Comparison of ENCODE assay signal across 23 cellular contexts in the genomic region with DNA sequence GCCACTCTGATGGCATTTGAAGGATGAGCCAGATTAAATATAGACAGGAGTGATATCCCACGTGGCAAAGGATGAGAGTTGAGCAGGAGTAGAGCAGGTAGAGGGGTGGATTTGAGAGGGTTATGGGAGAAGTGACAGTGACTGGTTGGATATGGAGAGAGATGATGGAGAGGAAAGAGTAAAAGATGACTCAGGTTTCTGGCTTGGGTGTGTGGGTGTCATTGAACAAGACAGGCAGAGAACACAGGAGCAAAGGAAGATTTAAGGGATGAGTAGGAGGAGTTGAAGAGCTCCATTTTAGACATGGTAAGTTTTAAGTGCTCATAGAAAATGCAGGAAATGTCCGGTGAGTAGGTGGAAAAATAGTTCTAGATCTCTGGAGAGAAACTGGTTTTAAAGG.
"Had no signal": no experiment of that assay in that cellular context is flagged by ENCODE, and none has a peak within 500 bp of the region (broad histone marks: within the 10 kb centered on the region; RNA-seq: fewer than 3 reads in every experiment).

No MANE protein-coding gene starts in this region.

- H3K4me1 Mint-ChIP-seq: activated B cell treated with CpG ODN at 0.5 μM for 24 hours; activated CD8-positive, alpha-beta memory T cell treated with anti-CD3 and anti-CD28 coated beads, Interleukin-2, amount 10 ng/mL, durations not matched to agents 7 days and 5 days had no signal

- H3K4me3 Mint-ChIP-seq: activated B cell treated with CpG ODN at 0.5 μM for 24 hours; activated CD4-positive, alpha-beta T cell treated with anti-CD3 and anti-CD28 coated beads, Interleukin-2, amount 10 ng/mL, durations not matched to agents 24 days and 14 days; activated CD8-positive, alpha-beta memory T cell treated with anti-CD3 and anti-CD28 coated beads, Interleukin-2, amount 10 ng/mL, durations not matched to agents 7 days and 5 days; activated T-cell treated with anti-CD3 and anti-CD28 coated beads, Interleukin-2, amount 50 U/mL, for 24 hours; activated T-helper 1 cell treated with anti-CD3 and anti-CD28 coated beads, Interleukin-12 subunit alpha, Interleukin-12 subunit beta, Interleukin-2, Interleukin-4 antibody, amounts not matched to agents 30 ng/mL and 10 ng/mL and 1 ng/mL, durations not matched to agents 14 hours and 24 hours and 36 hours; T-helper 1 cell treated with Interleukin-12 subunit alpha and Interleukin-12 subunit beta and Interleukin-4 antibody, amounts not matched to agents 30 μg/mL and 1 μg/mL, for 36 hours had no signal

- DNase-seq: activated B cell treated with CpG ODN at 0.5 μM for 24 hours; activated CD4-positive, alpha-beta T cell treated with anti-CD3 and anti-CD28 coated beads for 1 hour; activated CD4-positive, alpha-beta T cell treated with anti-CD3 and anti-CD28 coated beads, Interleukin-2, amount 10 ng/mL, durations not matched to agents 24 days and 14 days; activated CD4-positive, alpha-beta T cell treated with anti-CD3 and anti-CD28 coated beads, Interleukin-2, amount 50 U/mL, for 48 hours; activated CD8-positive, alpha-beta memory T cell treated with anti-CD3 and anti-CD28 coated beads, Interleukin-2, amount 10 ng/mL, durations not matched to agents 7 days and 5 days; activated effector memory CD4-positive, alpha-beta T cell treated with anti-CD3 and anti-CD28 coated beads, Interleukin-2, amount 50 U/mL, for 16 hours; activated naive CD4-positive, alpha-beta T cell treated with Interleukin-2 at 50 U/mL for 16 hours; activated T-cell treated with anti-CD3 and anti-CD28 coated beads, Interleukin-2, amount 50 U/mL, for 24 hours; amygdala; Kasumi-1; NCI-H1105 treated with DMSO at 0.1 percent for 48 hours; NCI-H1436 treated with DMSO at 0.1 percent for 48 hours; NCI-H187; NCI-H2081; NCI-H446; NCI-H524; Peyer's patch; SHP77 had no signal

- H3K4me3 ChIP-seq: Peyer's patch, SJSA1 had no signal

- H3K27ac ChIP-seq: Peyer's patch, RWPE1, SJSA1 had no signal

- H3K36me3 ChIP-seq: Peyer's patch, SJSA1 had no signal

- H3K27me3 Mint-ChIP-seq: activated CD8-positive, alpha-beta memory T cell treated with anti-CD3 and anti-CD28 coated beads, Interleukin-2, amount 10 ng/mL, durations not matched to agents 7 days and 5 days had no signal

- H3K27ac Mint-ChIP-seq: activated B cell treated with CpG ODN at 0.5 μM for 24 hours; activated CD4-positive, alpha-beta T cell treated with anti-CD3 and anti-CD28 coated beads, Interleukin-2, amount 10 ng/mL, durations not matched to agents 24 days and 14 days; activated CD8-positive, alpha-beta memory T cell treated with anti-CD3 and anti-CD28 coated beads, Interleukin-2, amount 10 ng/mL, durations not matched to agents 7 days and 5 days; activated naive CD4-positive, alpha-beta T cell treated with anti-CD3 and anti-CD28 coated beads, Interleukin-2, amount 50 U/mL, for 72 hours; activated T-cell treated with anti-CD3 and anti-CD28 coated beads, Interleukin-2, amount 50 U/mL, for 24 hours; activated T-helper 1 cell treated with anti-CD3 and anti-CD28 coated beads, Interleukin-12 subunit alpha, Interleukin-12 subunit beta, Interleukin-2, Interleukin-4 antibody, amounts not matched to agents 30 ng/mL and 10 ng/mL and 1 ng/mL, durations not matched to agents 14 hours and 24 hours and 36 hours; T-helper 1 cell treated with Interleukin-12 subunit alpha and Interleukin-12 subunit beta and Interleukin-4 antibody, amounts not matched to agents 30 μg/mL and 1 μg/mL, for 36 hours had no signal

- H3K9me3 Mint-ChIP-seq: activated B cell treated with CpG ODN at 0.5 μM for 24 hours; activated CD4-positive, alpha-beta T cell treated with anti-CD3 and anti-CD28 coated beads, Interleukin-2, amount 10 ng/mL, durations not matched to agents 24 days and 14 days; activated naive CD4-positive, alpha-beta T cell treated with anti-CD3 and anti-CD28 coated beads, Interleukin-2, amount 50 U/mL, for 72 hours; activated T-cell treated with anti-CD3 and anti-CD28 coated beads, Interleukin-2, amount 50 U/mL, for 24 hours; activated T-helper 1 cell treated with anti-CD3 and anti-CD28 coated beads, Interleukin-12 subunit alpha, Interleukin-12 subunit beta, Interleukin-2, Interleukin-4 antibody, amounts not matched to agents 30 ng/mL and 10 ng/mL and 1 ng/mL, durations not matched to agents 14 hours and 24 hours and 36 hours; T-helper 1 cell treated with Interleukin-12 subunit alpha and Interleukin-12 subunit beta and Interleukin-4 antibody, amounts not matched to agents 30 μg/mL and 1 μg/mL, for 36 hours had no signal

- H3K4me1 ChIP-seq: Peyer's patch, SJSA1 had no signal

- H3K27me3 ChIP-seq: Peyer's patch, SJSA1 had no signal

- ATAC-seq: activated CD8-positive, alpha-beta memory T cell treated with anti-CD3 and anti-CD28 coated beads, Interleukin-2, amount 10 ng/mL, durations not matched to agents 7 days and 5 days; activated naive CD4-positive, alpha-beta T cell treated with anti-CD3 and anti-CD28 coated beads, Interleukin-2, amount 50 U/mL, for 72 hours had no signal

- H3K9me3 ChIP-seq: Peyer's patch, SJSA1 had no signal

- H3K36me3 Mint-ChIP-seq: activated CD8-positive, alpha-beta memory T cell treated with anti-CD3 and anti-CD28 coated beads, Interleukin-2, amount 10 ng/mL, durations not matched to agents 7 days and 5 days; activated naive CD4-positive, alpha-beta T cell treated with anti-CD3 and anti-CD28 coated beads, Interleukin-2, amount 50 U/mL, for 72 hours had no signal
